ENCODE assay signal across 22 cellular contexts in the genomic region with DNA sequence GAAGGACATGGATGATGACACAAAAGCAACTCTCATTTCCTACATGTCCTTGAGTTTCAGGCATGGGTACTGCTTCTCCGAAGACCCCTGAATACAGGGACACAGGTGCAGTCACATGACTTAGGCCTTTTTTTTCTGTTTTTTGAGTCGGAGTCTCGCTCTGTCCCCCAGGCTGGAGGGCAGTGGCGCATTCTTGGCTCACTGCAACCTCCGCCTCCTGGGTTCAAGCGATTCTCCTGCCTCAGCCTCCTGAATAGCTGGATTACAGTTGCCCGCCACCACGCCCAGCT.
"Had no signal": no experiment of that assay in that cellular context is flagged by ENCODE, and none has a peak within 500 bp of the region (broad histone marks: within the 10 kb centered on the region; RNA-seq: fewer than 3 reads in every experiment).

No MANE protein-coding gene starts in this region.

- H3K36me3 ChIP-seq: esophagus squamous epithelium, gastroesophageal sphincter, right atrium auricular region, sigmoid colon, stomach, thoracic aorta, transverse colon had no signal

- ATAC-seq: effector memory CD8-positive, alpha-beta T cell; gastroesophageal sphincter; left colon; left ventricle myocardium superior; mucosa of descending colon; naive thymus-derived CD8-positive, alpha-beta T cell; stimulated activated naive B cell treated with anti-CD40 and anti-IgM and Interleukin-4, amounts not matched to agents 10 μg/mL and 1 μg/mL and 100 μg/mL, for 72 hours had no signal

- H3K27ac ChIP-seq: esophagus squamous epithelium, gastroesophageal sphincter, hepatocyte, right atrium auricular region, sigmoid colon, skin epidermis, stomach, thoracic aorta, transverse colon had no signal

- H3K4me3 ChIP-seq: esophagus squamous epithelium, gastroesophageal sphincter, hepatocyte, lung, mucosa of descending colon, right atrium auricular region, sigmoid colon, skin epidermis, stomach, thoracic aorta, transverse colon had no signal

- H2AFZ ChIP-seq: hepatocyte had no signal

- FAIRE-seq: colon had no signal

- H3K9me3 ChIP-seq: esophagus squamous epithelium, mucosa of descending colon, sigmoid colon, thoracic aorta, transverse colon had no signal

- H3K4me2 ChIP-seq: hepatocyte had no signal

- H3K4me1 ChIP-seq: right atrium auricular region had no signal

- DNase-seq: cerebellar nuclear complex; effector memory CD8-positive, alpha-beta T cell; esophagus squamous epithelium; foreskin fibroblast; left colon; left ventricle myocardium superior; naive thymus-derived CD8-positive, alpha-beta T cell; sigmoid colon; stimulated activated CD4-positive, alpha-beta T cell treated with anti-CD3 and anti-CD28 coated beads, Interleukin-2, amount 100 ng/mL, for 24 hours; stimulated activated CD4-positive, alpha-beta T cell treated with anti-CD3 and anti-CD28 coated beads, Interleukin-4, amount 100 ng/mL, for 4 hours; stimulated activated naive B cell treated with anti-CD40 and anti-IgM and Interleukin-4, amounts not matched to agents 10 μg/mL and 1 μg/mL and 100 μg/mL, for 72 hours; stomach; substantia nigra; transverse colon had no signal

- H3K79me2 ChIP-seq: hepatocyte had no signal
